ENCODE assay signal across 1 cellular context in genomic region chr1:99544328-99544727, GRCh38.
A peak's percentile ranks its signal among the peaks of the same experiment; 100 is the strongest.
TF ChIP-seq lines count a peak whose summit lies in the region.

No MANE protein-coding gene starts in this region.

TF ChIP-seq in SK-N-SH, 30 proteins besides CTCF, POLR2A, EP300 and RAD21 (continued from another document):
- TF ChIP-seq, protein P1, sequence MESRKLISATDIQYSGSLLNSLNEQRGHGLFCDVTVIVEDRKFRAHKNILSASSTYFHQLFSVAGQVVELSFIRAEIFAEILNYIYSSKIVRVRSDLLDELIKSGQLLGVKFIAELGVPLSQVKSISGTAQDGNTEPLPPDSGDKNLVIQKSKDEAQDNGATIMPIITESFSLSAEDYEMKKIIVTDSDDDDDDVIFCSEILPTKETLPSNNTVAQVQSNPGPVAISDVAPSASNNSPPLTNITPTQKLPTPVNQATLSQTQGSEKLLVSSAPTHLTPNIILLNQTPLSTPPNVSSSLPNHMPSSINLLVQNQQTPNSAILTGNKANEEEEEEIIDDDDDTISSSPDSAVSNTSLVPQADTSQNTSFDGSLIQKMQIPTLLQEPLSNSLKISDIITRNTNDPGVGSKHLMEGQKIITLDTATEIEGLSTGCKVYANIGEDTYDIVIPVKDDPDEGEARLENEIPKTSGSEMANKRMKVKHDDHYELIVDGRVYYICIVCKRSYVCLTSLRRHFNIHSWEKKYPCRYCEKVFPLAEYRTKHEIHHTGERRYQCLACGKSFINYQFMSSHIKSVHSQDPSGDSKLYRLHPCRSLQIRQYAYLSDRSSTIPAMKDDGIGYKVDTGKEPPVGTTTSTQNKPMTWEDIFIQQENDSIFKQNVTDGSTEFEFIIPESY (IDR thresholded peaks at IDR 0.05; ENCODE audit: borderline replicate concordance, low read depth): no peak
- TF ChIP-seq, protein P2, sequence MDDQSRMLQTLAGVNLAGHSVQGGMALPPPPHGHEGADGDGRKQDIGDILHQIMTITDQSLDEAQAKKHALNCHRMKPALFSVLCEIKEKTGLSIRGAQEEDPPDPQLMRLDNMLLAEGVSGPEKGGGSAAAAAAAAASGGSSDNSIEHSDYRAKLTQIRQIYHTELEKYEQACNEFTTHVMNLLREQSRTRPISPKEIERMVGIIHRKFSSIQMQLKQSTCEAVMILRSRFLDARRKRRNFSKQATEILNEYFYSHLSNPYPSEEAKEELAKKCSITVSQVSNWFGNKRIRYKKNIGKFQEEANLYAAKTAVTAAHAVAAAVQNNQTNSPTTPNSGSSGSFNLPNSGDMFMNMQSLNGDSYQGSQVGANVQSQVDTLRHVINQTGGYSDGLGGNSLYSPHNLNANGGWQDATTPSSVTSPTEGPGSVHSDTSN (IDR thresholded peaks at IDR 0.05): 0 out of 2 replicates have a peak, but pooled peaks have one; percentile 7
- TF ChIP-seq, protein P3, sequence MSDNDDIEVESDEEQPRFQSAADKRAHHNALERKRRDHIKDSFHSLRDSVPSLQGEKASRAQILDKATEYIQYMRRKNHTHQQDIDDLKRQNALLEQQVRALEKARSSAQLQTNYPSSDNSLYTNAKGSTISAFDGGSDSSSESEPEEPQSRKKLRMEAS (IDR thresholded peaks at IDR 0.05; ENCODE audit: low read depth): 0 out of 2 replicates have a peak, but pooled peaks have one; percentile 15
